ENCODE assay signal across 8 cellular contexts in the genomic region with DNA sequence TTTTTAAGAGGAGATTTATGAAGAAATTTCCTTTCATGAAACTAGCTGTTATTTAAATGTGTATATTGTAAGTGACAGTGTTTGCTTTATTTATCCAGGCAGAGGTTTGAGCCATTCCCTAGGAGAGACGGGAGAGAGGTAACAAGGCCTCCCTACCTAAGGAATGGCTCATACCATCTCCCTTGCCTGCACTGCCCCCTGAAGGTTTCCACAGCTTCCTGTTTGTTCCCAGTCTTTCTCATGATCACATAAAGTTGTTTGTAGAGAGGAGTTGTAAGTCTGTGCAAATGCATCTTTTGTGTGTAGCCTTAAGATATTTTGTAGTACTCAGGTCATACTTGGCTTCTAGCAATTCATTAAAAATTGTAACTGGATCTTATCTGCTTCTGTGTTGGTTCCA.
DNase-seq lines count a peak whose midpoint lies in the region; ATAC-seq and TF ChIP-seq lines count a peak whose summit lies in the region.

No MANE protein-coding gene starts in this region.

- H4K5ac ChIP-seq in IMR-90 (ENCODE audit: low read depth, low read length) = no peak overlapping the region

- no peak for DNase-seq in DND-41
- DNase-seq in IMR-90 = peak; percentile 2
- no peak for DNase-seq in astrocyte of the cerebellum (ENCODE audit: low read depth)
- peak; percentile 12 for DNase-seq in kidney epithelial cell (ENCODE audit: low read depth)
- no peak for DNase-seq in NCI-H1694 treated with DMSO at 0.1 percent for 48 hours (lab: John Stamatoyannopoulos, UW)
- no peak for DNase-seq in mucosa of descending colon
- no peak for DNase-seq in cerebellar nuclear complex (lab: John Stamatoyannopoulos, UW)
- DNase-seq in lower lobe of right lung = no peak

- H3K14ac ChIP-seq in IMR-90 (replicated peaks; ENCODE audit: low read depth, low read length) = no peak overlapping the region

- dilution Hi-C loops in IMR-90 (cut with HindIII; ENCODE audit: low sequenced_read_pairs, unreplicated experiment) = no loop called here

- no peak overlapping the region for H2BK5ac ChIP-seq in IMR-90 (ENCODE audit: low read depth, low read length, poor library complexity, severe bottlenecking)

- intact Hi-C loops in IMR-90 (cut with micrococcal nuclease) (loop anchor here (5.0 to 10.0 kb wide), 2 partner anchors 550 to 1287 kb away; no protein-coding TSS in a partner anchor), mucosa of descending colon (cut with DNase I, micrococcal nuclease) (no loop called here), lower lobe of right lung (cut with DNase I) (no loop called here)

- no peak overlapping the region for H3K23ac ChIP-seq in IMR-90 (ENCODE audit: low read depth, low read length)

- H3K27ac ChIP-seq in DND-41 (ENCODE audit: low read length) = no peak overlapping the region
- H3K27ac ChIP-seq in IMR-90 (ENCODE audit: insufficient read depth, low read length) = no peak overlapping the region
- H3K27ac ChIP-seq in lower lobe of right lung = no peak overlapping the region

- POLR2A ChIA-PET in IMR-90 (lab: Charles Lee; ENCODE audit: unreplicated experiment) = no interaction called here

- H3K56ac ChIP-seq in IMR-90 (ENCODE audit: extremely low read depth, insufficient read depth, low read length) = no peak overlapping the region

- peak; percentile 44 for TF ChIP-seq RAD21 in IMR-90 (IDR thresholded peaks at IDR 0.05; ENCODE audit: low read length)

- H2BK15ac ChIP-seq in IMR-90 (ENCODE audit: low read depth, low read length) = no peak overlapping the region

- H2AFZ ChIP-seq in DND-41 (ENCODE audit: low read depth, low read length) (peak overlapping the region; percentile 13; the same call in 1 of the 2 replicates), IMR-90 (replicated peaks; ENCODE audit: low read length, poor library complexity) (no peak overlapping the region)

- no peak overlapping the region for H2BK120ac ChIP-seq in IMR-90 (ENCODE audit: low read depth, low read length)

- H3K4me3 ChIP-seq in DND-41 (ENCODE audit: low read depth in 1 of 2, low read length in 2 of 2) (no peak overlapping the region), IMR-90 (ENCODE audit: insufficient read depth, low read depth, low read length) (no peak overlapping the region), astrocyte of the cerebellum (ENCODE audit: low read depth, low read length) (no peak overlapping the region), kidney epithelial cell (ENCODE audit: low read depth, low read length) (no peak overlapping the region), mucosa of descending colon (no peak overlapping the region), lower lobe of right lung (no peak overlapping the region)

- CTCF ChIA-PET in IMR-90 (lab: Yijun Ruan, JAX) = no interaction called here

- H3K27me3 ChIP-seq in DND-41 (ENCODE audit: insufficient read depth, low read length, poor library complexity) (no peaks in the 10 kb centered on the region), IMR-90 (ENCODE audit: control insufficient read depth, insufficient read depth, low read length) (no peaks in the 10 kb centered on the region), kidney epithelial cell (ENCODE audit: control insufficient read depth, insufficient read depth, low read length) (no peaks in the 10 kb centered on the region), lower lobe of right lung (ENCODE audit: low read depth) (no peaks in the 10 kb centered on the region)

- WGBS in IMR-90 (ENCODE audit: extremely low coverage in 2 of 2, insufficient read length in 1 of 2), 2 experiments = no CpG with 5 or more reads among the region's 1 CpG

- H3K79me2 ChIP-seq in DND-41 (ENCODE audit: insufficient read depth, low read length) = no peaks in the 10 kb centered on the region

- H3K9ac ChIP-seq in DND-41 (ENCODE audit: low read depth, low read length) = no peak overlapping the region
- no peak overlapping the region for H3K9ac ChIP-seq in IMR-90 (ENCODE audit: low read depth, low read length)

- no peak overlapping the region for H3K18ac ChIP-seq in IMR-90 (ENCODE audit: low read depth, low read length)

- H2AK9ac ChIP-seq in IMR-90 (replicated peaks; ENCODE audit: low read depth, low read length, poor library complexity) = no peak overlapping the region

- no peak overlapping the region for H2AK5ac ChIP-seq in IMR-90 (ENCODE audit: low read depth, low read length)

- H4K8ac ChIP-seq in IMR-90 (ENCODE audit: low read depth in 2 of 2, low read length in 2 of 2) = no peak overlapping the region

- TF ChIP-seq POLR2A in IMR-90 (IDR thresholded peaks at IDR 0.05; ENCODE audit: low read depth, low read length) = no peak

- H3K9me1 ChIP-seq in IMR-90 (ENCODE audit: insufficient read depth, low read length) = no peaks in the 10 kb centered on the region

- no peaks in the 10 kb centered on the region for H3K36me3 ChIP-seq in DND-41 (ENCODE audit: insufficient read depth, low read length)
- H3K36me3 ChIP-seq in IMR-90 (ENCODE audit: control insufficient read depth, insufficient read depth, low read length) = no peaks in the 10 kb centered on the region
- H3K36me3 ChIP-seq in kidney epithelial cell (ENCODE audit: control insufficient read depth, insufficient read depth, low read length) = no peaks in the 10 kb centered on the region
- H3K36me3 ChIP-seq in mucosa of descending colon (ENCODE audit: low read depth) = no peaks in the 10 kb centered on the region
- no peaks in the 10 kb centered on the region for H3K36me3 ChIP-seq in lower lobe of right lung

- no peak overlapping the region for H3K4ac ChIP-seq in IMR-90 (ENCODE audit: low read depth, low read length)

- BruUV-seq in IMR-90 (replicated peaks; lab: Mats Ljungman, UMichigan) = no TSS peak

- no peak overlapping the region for H4K91ac ChIP-seq in IMR-90 (ENCODE audit: insufficient read depth, low read depth, low read length)

- TF ChIP-seq CTCF in DND-41 (IDR thresholded peaks at IDR 0.05; ENCODE audit: borderline replicate concordance, extremely low read depth, low read length, poor library complexity, severe bottlenecking) = peak; percentile 40
- TF ChIP-seq CTCF in IMR-90 (conservative IDR thresholded peaks at IDR 0.05; ENCODE audit: low read depth, low read length) = peak; percentile 37
- peak; percentile 18 for TF ChIP-seq CTCF in astrocyte of the cerebellum (IDR thresholded peaks at IDR 0.05; ENCODE audit: low read depth, low read length, missing control alignments)
- TF ChIP-seq CTCF in kidney epithelial cell (IDR thresholded peaks at IDR 0.05; ENCODE audit: insufficient read depth, low read length, poor library complexity, severe bottlenecking) = peak; percentile 65
- TF ChIP-seq CTCF in mucosa of descending colon (IDR thresholded peaks at IDR 0.05) = no peak
- TF ChIP-seq CTCF in lower lobe of right lung (IDR thresholded peaks at IDR 0.05) = no peak

- peaks cover 3% of the 10 kb centered on the region for H3K9me3 ChIP-seq in DND-41 (ENCODE audit: insufficient read depth, low read length, severe bottlenecking)
- H3K9me3 ChIP-seq in IMR-90 (ENCODE audit: control insufficient read depth, insufficient read depth, low read length) = no peaks in the 10 kb centered on the region
- no peaks in the 10 kb centered on the region for H3K9me3 ChIP-seq in mucosa of descending colon
- no peaks in the 10 kb centered on the region for H3K9me3 ChIP-seq in lower lobe of right lung

- no peaks in the 10 kb centered on the region for H3K79me1 ChIP-seq in IMR-90 (ENCODE audit: low read depth in 1 of 2, low read length in 2 of 2)

- H3K4me2 ChIP-seq in DND-41 (ENCODE audit: insufficient read depth, low read length) (no peak overlapping the region), IMR-90 (ENCODE audit: low read depth, low read length) (no peak overlapping the region)

- no peak overlapping the region for H2BK20ac ChIP-seq in IMR-90 (ENCODE audit: low read depth, low read length)

- in situ Hi-C loops in IMR-90 (cut with MboI; ENCODE audit: low sequenced_read_pairs) (no loop called here), astrocyte of the cerebellum (cut with HindIII; ENCODE audit: low sequenced_read_pairs) (no loop called here)

- ATAC-seq in DND-41 (ENCODE audit: insufficient read depth, low read depth) (no peak), IMR-90 (ENCODE audit: low read depth) (peak; percentile 60; the same call in 1 of the 2 replicates), mucosa of descending colon (no peak), lower lobe of right lung (no peak)

- H4K20me1 ChIP-seq in DND-41 (ENCODE audit: insufficient read depth, low read length) = no peaks in the 10 kb centered on the region
- no peaks in the 10 kb centered on the region for H4K20me1 ChIP-seq in IMR-90 (ENCODE audit: insufficient read depth, low read length)

- H3K4me1 ChIP-seq in DND-41 (ENCODE audit: insufficient read depth, low read length) (no peaks in the 10 kb centered on the region), IMR-90 (ENCODE audit: control insufficient read depth, insufficient read depth, low read length) (no peaks in the 10 kb centered on the region), mucosa of descending colon (ENCODE audit: low read depth) (no peaks in the 10 kb centered on the region), lower lobe of right lung (no peaks in the 10 kb centered on the region)

TF ChIP-seq in IMR-90, 13 proteins besides CTCF, POLR2A, EP300 and RAD21:
- TF ChIP-seq, protein P1, sequence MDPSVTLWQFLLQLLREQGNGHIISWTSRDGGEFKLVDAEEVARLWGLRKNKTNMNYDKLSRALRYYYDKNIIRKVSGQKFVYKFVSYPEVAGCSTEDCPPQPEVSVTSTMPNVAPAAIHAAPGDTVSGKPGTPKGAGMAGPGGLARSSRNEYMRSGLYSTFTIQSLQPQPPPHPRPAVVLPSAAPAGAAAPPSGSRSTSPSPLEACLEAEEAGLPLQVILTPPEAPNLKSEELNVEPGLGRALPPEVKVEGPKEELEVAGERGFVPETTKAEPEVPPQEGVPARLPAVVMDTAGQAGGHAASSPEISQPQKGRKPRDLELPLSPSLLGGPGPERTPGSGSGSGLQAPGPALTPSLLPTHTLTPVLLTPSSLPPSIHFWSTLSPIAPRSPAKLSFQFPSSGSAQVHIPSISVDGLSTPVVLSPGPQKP (IDR thresholded peaks at IDR 0.05; ENCODE audit: borderline replicate concordance, low read depth, low read length) = no peak
- 0 out of 2 replicates have a peak, but pooled peaks have one; percentile 8 for TF ChIP-seq SMC3 (IDR thresholded peaks at IDR 0.05; ENCODE audit: low read depth, low read length)

Comparison
In these comparisons a context has a peak if more than half of its experiments do, and no peak if none do; other contexts are left out.
1. DNase-seq: peak in IMR-90 (single experiment) and kidney epithelial cell (single experiment); none in DND-41 (single experiment), astrocyte of the cerebellum (single experiment), NCI-H1694 treated with DMSO at 0.1 percent for 48 hours (single experiment), mucosa of descending colon (0 of 3), cerebellar nuclear complex (0 of 2) and lower lobe of right lung (single experiment).
2. CTCF ChIP-seq: peak in DND-41 (single experiment), IMR-90 (single experiment), astrocyte of the cerebellum (single experiment) and kidney epithelial cell (single experiment); none in mucosa of descending colon (single experiment) and lower lobe of right lung (single experiment).